Comparison of ENCODE assay signal across 11 cellular contexts in genomic region chr1:76764638-76765572, GRCh38.
A peak's percentile ranks its signal among the peaks of the same experiment; 100 is the strongest.
DNase-seq lines count a peak whose midpoint lies in the region; ATAC-seq and TF ChIP-seq lines count a peak whose summit lies in the region.
"Had no signal": no experiment of that assay in that cellular context is flagged by ENCODE, and none has a peak within 500 bp of the region (broad histone marks: within the 10 kb centered on the region; RNA-seq: fewer than 3 reads in every experiment).

No MANE protein-coding gene starts in this region.

- POLR2A ChIA-PET in activated CD4-positive, alpha-beta T cell treated with anti-CD3 and anti-CD28 coated beads, Interleukin-2, amount 10 ng/mL, durations not matched to agents 7 days and 5 days (lab: Charles Lee), result no interaction called here

- H3K9me2 ChIP-seq in GM23248 (ENCODE audit: insufficient read depth), result no peaks in the 10 kb centered on the region

- no peaks in the 10 kb centered on the region for H3K9me3 ChIP-seq in GM23248 (ENCODE audit: low read depth)
- no peaks in the 10 kb centered on the region for H3K9me3 ChIP-seq in psoas muscle
- H3K9me3 ChIP-seq: HAP-1 had no signal

- H2AFZ ChIP-seq in GM23248, result peak overlapping the region; percentile 66

- DNase-seq in GM23248, result peak; percentile 32
- DNase-seq in NCI-H446 treated with DMSO at 0.1 percent for 48 hours (lab: John Stamatoyannopoulos, UW), result peak; percentile 15
- DNase-seq in dorsolateral prefrontal cortex, result peak in 5 of 10 donors; percentile 5 to 48 (median 13)
- peak in 1 of 2 donors; percentile 9 for DNase-seq in psoas muscle
- DNase-seq in activated CD4-positive, alpha-beta T cell treated with anti-CD3 and anti-CD28 coated beads, Interleukin-2, amount 10 ng/mL, durations not matched to agents 7 days and 5 days, result no peak
- DNase-seq: activated CD4-positive, alpha-beta T cell treated with anti-CD3 and anti-CD28 coated beads, Interleukin-2, amount 50 U/mL, for 4 hours had no signal

- no peak for ATAC-seq in psoas muscle
- ATAC-seq in HG02588 (IDR thresholded peaks at IDR 0.05; ENCODE audit: unreplicated experiment), result no peak
- no peak for ATAC-seq in HG03097 (IDR thresholded peaks at IDR 0.05; ENCODE audit: low FRiP score, unreplicated experiment)
- ATAC-seq in GM21367 (IDR thresholded peaks at IDR 0.05; ENCODE audit: unreplicated experiment), result no peak

- no peaks in the 10 kb centered on the region for H3F3A ChIP-seq in GM23248 (ENCODE audit: insufficient read depth)

- H3K36me3 ChIP-seq in GM23248 (ENCODE audit: low read depth), result no peaks in the 10 kb centered on the region
- no peaks in the 10 kb centered on the region for H3K36me3 ChIP-seq in psoas muscle (ENCODE audit: insufficient read depth in 1 of 2, low read depth in 1 of 2)
- H3K36me3 ChIP-seq: HAP-1 had no signal

- TF ChIP-seq CTCF in dorsolateral prefrontal cortex (IDR thresholded peaks at IDR 0.05 in 54 of 56, conservative IDR thresholded peaks at IDR 0.05 in 2 of 56; ENCODE audit: low read depth in 1 of 56, partially characterized antibody in 56 of 56) (peak in 5 of 56 donors; percentile 6 to 19 (median 13)), psoas muscle (IDR thresholded peaks at IDR 0.05) (no peak)

- H3K4me1 ChIP-seq in GM23248 (ENCODE audit: insufficient read depth), result no peaks in the 10 kb centered on the region
- H3K4me1 ChIP-seq in psoas muscle, result no peaks in the 10 kb centered on the region
- H3K4me1 ChIP-seq: HAP-1 had no signal

- 33 to 34% methylated on average over 27 of the region's 27 CpGs for WGBS in GM23248 (ENCODE audit: low coverage in 1 of 2, low lambda C conversion rate in 2 of 2, missing lambda C conversion rate in 2 of 2), 2 experiments
- 23 to 29% (median 23%) methylated on average over 27 of the region's 27 CpGs for WGBS in psoas muscle, 3 donors

- peak overlapping the region; percentile 39 for H3K4me2 ChIP-seq in GM23248 (ENCODE audit: unreplicated experiment)

- in situ Hi-C loops in GM23248 (cut with MboI), result no loop called here

- no peak overlapping the region for H3K4me3 Mint-ChIP-seq in activated CD4-positive, alpha-beta T cell treated with anti-CD3 and anti-CD28 coated beads, Interleukin-2, amount 10 ng/mL, durations not matched to agents 7 days and 5 days
- H3K4me3 Mint-ChIP-seq: type B pancreatic cell had no signal

- H3K4me3 ChIP-seq in GM23248, result peak overlapping the region; percentile 57
- H3K4me3 ChIP-seq in dorsolateral prefrontal cortex, result peak overlapping the region; percentile 20 to 70 (median 54)
- peak overlapping the region; percentile 45 for H3K4me3 ChIP-seq in psoas muscle
- H3K4me3 ChIP-seq: HAP-1 had no signal

- H3K27ac ChIP-seq in GM23248, result no peak overlapping the region
- H3K27ac ChIP-seq in dorsolateral prefrontal cortex, result peak overlapping the region in 41 of 59 donors; percentile 1 to 86 (median 54)
- no peak overlapping the region for H3K27ac ChIP-seq in psoas muscle

- CTCF ChIA-PET in activated CD4-positive, alpha-beta T cell treated with anti-CD3 and anti-CD28 coated beads, Interleukin-2, amount 10 ng/mL, durations not matched to agents 7 days and 5 days (lab: Charles Lee), result no interaction called here

- no peak overlapping the region for H3K27ac Mint-ChIP-seq in activated CD4-positive, alpha-beta T cell treated with anti-CD3 and anti-CD28 coated beads, Interleukin-2, amount 10 ng/mL, durations not matched to agents 7 days and 5 days
- H3K27ac Mint-ChIP-seq: type B pancreatic cell had no signal

- intact Hi-C loops in dorsolateral prefrontal cortex (cut with DNase I) (no loop called here), psoas muscle (cut with DNase I) (no loop called here)

- no peaks in the 10 kb centered on the region for H3K9me3 Mint-ChIP-seq in activated CD4-positive, alpha-beta T cell treated with anti-CD3 and anti-CD28 coated beads, Interleukin-2, amount 10 ng/mL, durations not matched to agents 7 days and 5 days
- H3K9me3 Mint-ChIP-seq: type B pancreatic cell had no signal

- H3K79me2 ChIP-seq in GM23248 (ENCODE audit: insufficient read depth), result no peaks in the 10 kb centered on the region

- peaks cover 7% of the 10 kb centered on the region for H3K27me3 Mint-ChIP-seq in activated CD4-positive, alpha-beta T cell treated with anti-CD3 and anti-CD28 coated beads, Interleukin-2, amount 10 ng/mL, durations not matched to agents 7 days and 5 days

- H3K4me1 Mint-ChIP-seq in activated CD4-positive, alpha-beta T cell treated with anti-CD3 and anti-CD28 coated beads, Interleukin-2, amount 10 ng/mL, durations not matched to agents 7 days and 5 days, result no peaks in the 10 kb centered on the region

- H3K27me3 ChIP-seq in GM23248 (replicated peaks; ENCODE audit: insufficient read depth) (peaks cover 8% of the 10 kb centered on the region; the same call in 1 of the 2 replicates), dorsolateral prefrontal cortex (no peaks in the 10 kb centered on the region), psoas muscle (ENCODE audit: insufficient read depth in 3 of 3, low read length in 2 of 3) (peaks cover 0 to 10% (median 3%) of the 10 kb centered on the region in 3 donors)

- 0 out of 2 replicates have a peak overlapping the region, but pooled peaks have one; percentile 20 for H3K9ac ChIP-seq in GM23248

- H3K36me3 Mint-ChIP-seq in activated CD4-positive, alpha-beta T cell treated with anti-CD3 and anti-CD28 coated beads, Interleukin-2, amount 10 ng/mL, durations not matched to agents 7 days and 5 days (ENCODE audit: low read depth), result no peaks in the 10 kb centered on the region
- H3K36me3 Mint-ChIP-seq: type B pancreatic cell had no signal

- H4K20me1 ChIP-seq in GM23248 (ENCODE audit: insufficient read depth), result no peaks in the 10 kb centered on the region

Comparison
In these comparisons a context has a peak if more than half of its experiments do, and no peak if none do; other contexts are left out.
1. H3K27ac ChIP-seq: peak in dorsolateral prefrontal cortex (41 of 59); none in GM23248 (single experiment) and psoas muscle (single experiment).
2. Peak in every context shown above with its lines, with median percentiles within 50 percentile points of each other: H3K4me3 ChIP-seq.